In the genomic region with DNA sequence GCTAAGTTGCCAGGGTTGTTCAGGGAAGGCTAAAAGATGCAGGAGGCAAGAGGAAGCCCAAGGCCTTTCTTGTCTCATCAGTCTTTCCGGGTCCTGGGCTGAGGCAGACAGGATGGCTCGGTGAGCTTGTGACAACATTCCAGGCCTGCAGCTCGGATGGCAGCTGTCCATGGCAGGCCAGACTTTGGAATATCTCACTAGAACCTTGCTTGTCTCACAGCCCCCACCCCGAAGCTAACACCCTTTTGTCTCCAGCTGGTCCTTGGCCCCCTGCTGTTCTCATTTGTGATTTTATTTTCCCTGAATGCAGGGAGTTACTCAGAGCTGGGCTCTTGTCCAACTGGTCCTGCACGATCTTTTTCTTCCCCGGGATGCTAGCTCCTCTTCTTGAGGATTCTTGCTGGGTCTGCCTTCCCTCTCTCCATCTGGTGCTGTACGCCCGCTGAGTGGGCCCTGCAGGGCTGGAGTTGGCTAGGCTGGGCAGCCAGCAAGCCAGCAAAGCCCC, we compare ENCODE assay signal across 11 cellular contexts.
A peak's percentile ranks its signal among the peaks of the same experiment; 100 is the strongest.
DNase-seq lines count a peak whose midpoint lies in the region; ATAC-seq, FAIRE-seq and TF ChIP-seq lines count a peak whose summit lies in the region.
"Had no signal": no experiment of that assay in that cellular context is flagged by ENCODE, and none has a peak within 500 bp of the region (broad histone marks: within the 10 kb centered on the region; RNA-seq: fewer than 3 reads in every experiment).

No MANE protein-coding gene starts in this region.

- peak overlapping the region; percentile 3; the same call in 2 of the 3 replicates for H3K4me2 ChIP-seq in A549

- WGBS in A549 (ENCODE audit: missing lambda C conversion rate) = 29% methylated on average over 8 of the region's 8 CpGs

- no peak overlapping the region for H3K4me3 ChIP-seq in A549
- H3K4me3 ChIP-seq: lower lobe of right lung had no signal

- no peak for TF ChIP-seq POLR2A in A549 (IDR thresholded peaks at IDR 0.05; ENCODE audit: low read length)

- POLR2A ChIA-PET in A549 (lab: Yijun Ruan, JAX) = no interaction called here

- FAIRE-seq in A549 (lab: Jason Lieb, UNC) = no peak

- no peak overlapping the region for H3K27ac Mint-ChIP-seq in stimulated activated memory B cell treated with anti-CD40 and anti-IgM and Interleukin-4, amounts not matched to agents 10 μg/mL and 1 μg/mL and 100 μg/mL, for 72 hours

- H3K27me3 ChIP-seq in foreskin keratinocyte = peaks cover 10% of the 10 kb centered on the region

- DNase-seq in A549 (ENCODE audit: low read depth in 1 of 2, low spot score in 1 of 2) = peak in 1 of 2 experiments; percentile 12
- DNase-seq in H4 (ENCODE audit: low spot score) = peak; percentile 55
- peak; percentile 80 for DNase-seq in RPMI7951 (ENCODE audit: low read depth)
- no peak for DNase-seq in foreskin keratinocyte
- no peak for DNase-seq in NCI-H526 (lab: John Stamatoyannopoulos, UW)
- no peak for DNase-seq in activated CD4-positive, CD25-positive, alpha-beta regulatory T cell treated with anti-CD3 and anti-CD28 coated beads, Interleukin-2, amount 50 U/mL, for 72 hours
- DNase-seq: lower lobe of right lung; NK-92 treated with Interleukin-12 subunit alpha and Interleukin-12 subunit beta, amount 100 ng/mL, for 24 hours had no signal

- CTCF ChIA-PET in A549 (lab: Yijun Ruan, JAX) = interaction anchor here (0.6 kb wide), 1 partner anchor 295 kb away, joined by 4 read pairs; no protein-coding TSS in a partner anchor

- peaks cover 14% of the 10 kb centered on the region for H3K4me1 ChIP-seq in A549
- H3K4me1 ChIP-seq in foreskin keratinocyte = no peaks in the 10 kb centered on the region
- H3K4me1 ChIP-seq: lower lobe of right lung had no signal

- peak overlapping the region; percentile 19 to 49; a peak in 4 of 6 replicates for H3K27ac ChIP-seq in A549
- no peak overlapping the region for H3K27ac ChIP-seq in foreskin keratinocyte
- H3K27ac ChIP-seq: C4-2B, lower lobe of right lung had no signal

- ATAC-seq in A549 = peak; percentile 30 to 47; a peak in 4 of 6 replicates
- ATAC-seq in foreskin keratinocyte = no peak
- no peak for ATAC-seq in GM21360 (IDR thresholded peaks at IDR 0.05; ENCODE audit: unreplicated experiment)
- no peak for ATAC-seq in stimulated activated memory B cell treated with anti-CD40 and anti-IgM and Interleukin-4, amounts not matched to agents 10 μg/mL and 1 μg/mL and 100 μg/mL, for 72 hours

- no peak overlapping the region for H3K4me3 Mint-ChIP-seq in stimulated activated memory B cell treated with anti-CD40 and anti-IgM and Interleukin-4, amounts not matched to agents 10 μg/mL and 1 μg/mL and 100 μg/mL, for 72 hours

- H3K9me3 ChIP-seq in A549 = no peaks in the 10 kb centered on the region
- H3K9me3 ChIP-seq: lower lobe of right lung had no signal

- no peak for TF ChIP-seq RAD21 in A549 (conservative IDR thresholded peaks at IDR 0.05 in 1 of 2, IDR thresholded peaks at IDR 0.05 in 1 of 2)

- no peaks in the 10 kb centered on the region for H3K36me3 Mint-ChIP-seq in stimulated activated memory B cell treated with anti-CD40 and anti-IgM and Interleukin-4, amounts not matched to agents 10 μg/mL and 1 μg/mL and 100 μg/mL, for 72 hours

- no peaks in the 10 kb centered on the region for H3K4me1 Mint-ChIP-seq in stimulated activated memory B cell treated with anti-CD40 and anti-IgM and Interleukin-4, amounts not matched to agents 10 μg/mL and 1 μg/mL and 100 μg/mL, for 72 hours

- H3K27me3 Mint-ChIP-seq in stimulated activated memory B cell treated with anti-CD40 and anti-IgM and Interleukin-4, amounts not matched to agents 10 μg/mL and 1 μg/mL and 100 μg/mL, for 72 hours = peaks cover 9% of the 10 kb centered on the region

- no peaks in the 10 kb centered on the region for H3K9me3 Mint-ChIP-seq in stimulated activated memory B cell treated with anti-CD40 and anti-IgM and Interleukin-4, amounts not matched to agents 10 μg/mL and 1 μg/mL and 100 μg/mL, for 72 hours

- TF ChIP-seq CTCF in A549 (IDR thresholded peaks at IDR 0.05) = no peak
- peak; percentile 19 for TF ChIP-seq CTCF in foreskin keratinocyte (conservative IDR thresholded peaks at IDR 0.05)

- TF ChIP-seq EP300 in A549 (IDR thresholded peaks at IDR 0.05) = no peak

TF ChIP-seq in A549, 52 proteins besides CTCF, POLR2A, EP300 and RAD21:
- TF ChIP-seq, protein P1, sequence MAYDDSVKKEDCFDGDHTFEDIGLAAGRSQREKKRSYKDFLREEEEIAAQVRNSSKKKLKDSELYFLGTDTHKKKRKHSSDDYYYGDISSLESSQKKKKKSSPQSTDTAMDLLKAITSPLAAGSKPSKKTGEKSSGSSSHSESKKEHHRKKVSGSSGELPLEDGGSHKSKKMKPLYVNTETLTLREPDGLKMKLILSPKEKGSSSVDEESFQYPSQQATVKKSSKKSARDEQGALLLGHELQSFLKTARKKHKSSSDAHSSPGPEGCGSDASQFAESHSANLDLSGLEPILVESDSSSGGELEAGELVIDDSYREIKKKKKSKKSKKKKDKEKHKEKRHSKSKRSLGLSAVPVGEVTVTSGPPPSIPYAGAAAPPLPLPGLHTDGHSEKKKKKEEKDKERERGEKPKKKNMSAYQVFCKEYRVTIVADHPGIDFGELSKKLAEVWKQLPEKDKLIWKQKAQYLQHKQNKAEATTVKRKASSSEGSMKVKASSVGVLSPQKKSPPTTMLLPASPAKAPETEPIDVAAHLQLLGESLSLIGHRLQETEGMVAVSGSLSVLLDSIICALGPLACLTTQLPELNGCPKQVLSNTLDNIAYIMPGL (CRISPR knock-in tag; IDR thresholded peaks at IDR 0.05; ENCODE audit: borderline replicate concordance) = no peak
- TF ChIP-seq MYC (IDR thresholded peaks at IDR 0.05; ENCODE audit: borderline replicate concordance, low read length) (no peak), NFE2L2 (conservative IDR thresholded peaks at IDR 0.05; ENCODE audit: low read length) (no peak), BHLHE40 (IDR thresholded peaks at IDR 0.05; ENCODE audit: low read depth, low read length) (no peak), CBX2 (IDR thresholded peaks at IDR 0.05; ENCODE audit: borderline replicate concordance, low read depth) (no peak), KDM1A (IDR thresholded peaks at IDR 0.05; ENCODE audit: low read depth) (no peak), KDM5A (IDR thresholded peaks at IDR 0.05) (no peak), JUNB (IDR thresholded peaks at IDR 0.05) (no peak), NPAS2 (CRISPR knock-in tag; IDR thresholded peaks at IDR 0.05; ENCODE audit: borderline replicate concordance) (no peak)
- TF ChIP-seq, protein P2, sequence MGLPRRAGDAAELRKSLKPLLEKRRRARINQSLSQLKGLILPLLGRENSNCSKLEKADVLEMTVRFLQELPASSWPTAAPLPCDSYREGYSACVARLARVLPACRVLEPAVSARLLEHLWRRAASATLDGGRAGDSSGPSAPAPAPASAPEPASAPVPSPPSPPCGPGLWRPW (IDR thresholded peaks at IDR 0.05) = no peak
- TF ChIP-seq, protein P3, sequence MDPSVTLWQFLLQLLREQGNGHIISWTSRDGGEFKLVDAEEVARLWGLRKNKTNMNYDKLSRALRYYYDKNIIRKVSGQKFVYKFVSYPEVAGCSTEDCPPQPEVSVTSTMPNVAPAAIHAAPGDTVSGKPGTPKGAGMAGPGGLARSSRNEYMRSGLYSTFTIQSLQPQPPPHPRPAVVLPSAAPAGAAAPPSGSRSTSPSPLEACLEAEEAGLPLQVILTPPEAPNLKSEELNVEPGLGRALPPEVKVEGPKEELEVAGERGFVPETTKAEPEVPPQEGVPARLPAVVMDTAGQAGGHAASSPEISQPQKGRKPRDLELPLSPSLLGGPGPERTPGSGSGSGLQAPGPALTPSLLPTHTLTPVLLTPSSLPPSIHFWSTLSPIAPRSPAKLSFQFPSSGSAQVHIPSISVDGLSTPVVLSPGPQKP (IDR thresholded peaks at IDR 0.05; ENCODE audit: low read depth, low read length) = no peak
- TF ChIP-seq, protein P4, sequence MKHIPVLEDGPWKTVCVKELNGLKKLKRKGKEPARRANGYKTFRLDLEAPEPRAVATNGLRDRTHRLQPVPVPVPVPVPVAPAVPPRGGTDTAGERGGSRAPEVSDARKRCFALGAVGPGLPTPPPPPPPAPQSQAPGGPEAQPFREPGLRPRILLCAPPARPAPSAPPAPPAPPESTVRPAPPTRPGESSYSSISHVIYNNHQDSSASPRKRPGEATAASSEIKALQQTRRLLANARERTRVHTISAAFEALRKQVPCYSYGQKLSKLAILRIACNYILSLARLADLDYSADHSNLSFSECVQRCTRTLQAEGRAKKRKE (CRISPR knock-in tag; IDR thresholded peaks at IDR 0.05; ENCODE audit: low read depth) = no peak

Comparison
In these comparisons a context has a peak if more than half of its experiments do, and no peak if none do; other contexts are left out.
1. ATAC-seq: peak in A549 (2 of 2); none in foreskin keratinocyte (single experiment), GM21360 (single experiment) and stimulated activated memory B cell treated with anti-CD40 and anti-IgM and Interleukin-4, amounts not matched to agents 10 μg/mL and 1 μg/mL and 100 μg/mL, for 72 hours (single experiment).
2. DNase-seq: peak in H4 (single experiment) and RPMI7951 (single experiment); none in foreskin keratinocyte (0 of 2), NCI-H526 (0 of 2) and activated CD4-positive, CD25-positive, alpha-beta regulatory T cell treated with anti-CD3 and anti-CD28 coated beads, Interleukin-2, amount 50 U/mL, for 72 hours (single experiment).